ENCODE assay signal across 22 cellular contexts in genomic region chr2:164869420-164869772, GRCh38.
"Had no signal": no experiment of that assay in that cellular context is flagged by ENCODE, and none has a peak within 500 bp of the region (broad histone marks: within the 10 kb centered on the region; RNA-seq: fewer than 3 reads in every experiment).

No MANE protein-coding gene starts in this region.

- H3K9me3 ChIP-seq: heart left ventricle, left lung, lower lobe of right lung, pancreas, thoracic aorta, transverse colon had no signal

- H3K4me1 ChIP-seq: heart left ventricle, left lung, lower lobe of right lung, neural progenitor cell had no signal

- H3K27ac Mint-ChIP-seq: endodermal cell; natural killer cell treated with Interleukin-12 subunit alpha and Interleukin-12 subunit beta and Interleukin-15 and Interleukin-18, amount 100 ng/mL, for 72 hours; neural progenitor cell; stimulated activated effector memory CD8-positive, alpha-beta T cell treated with anti-CD3 and anti-CD28 coated beads, Interleukin-12 subunit alpha, Interleukin-12 subunit beta, amount 100 ng/mL, for 72 hours; stimulated activated naive CD8-positive, alpha-beta T cell treated with anti-CD3 and anti-CD28 coated beads, Interleukin-15, amount 100 ng/mL, for 72 hours had no signal

- H3K4me3 Mint-ChIP-seq: central memory CD8-positive, alpha-beta T cell; endodermal cell; natural killer cell treated with Interleukin-12 subunit alpha and Interleukin-12 subunit beta and Interleukin-15 and Interleukin-18, amount 100 ng/mL, for 72 hours; neural progenitor cell; stimulated activated effector memory CD8-positive, alpha-beta T cell treated with anti-CD3 and anti-CD28 coated beads, Interleukin-12 subunit alpha, Interleukin-12 subunit beta, amount 100 ng/mL, for 72 hours; stimulated activated naive CD8-positive, alpha-beta T cell treated with anti-CD3 and anti-CD28 coated beads, Interleukin-15, amount 100 ng/mL, for 72 hours had no signal

- H3K27me3 ChIP-seq: heart left ventricle, left lung, neural progenitor cell, pancreas, transverse colon had no signal

- DNase-seq: endodermal cell; foreskin melanocyte; heart left ventricle; hippocampal formation; left lung; lower lobe of right lung; mesenchymal stem cell; midbrain; occipital lobe; pancreas; right cardiac atrium; stimulated activated CD4-positive, alpha-beta T cell treated with anti-CD3 and anti-CD28 coated beads, Interleukin-4, amount 100 ng/mL, for 1 hour; stimulated activated CD8-positive, alpha-beta memory T cell treated with anti-CD3 and anti-CD28 coated beads, Interleukin-4, amount 100 ng/mL, for 48 hours; stimulated activated naive CD8-positive, alpha-beta T cell treated with anti-CD3 and anti-CD28 coated beads, Interleukin-15, amount 100 ng/mL, for 72 hours; substantia nigra; transverse colon had no signal

- H2AFZ ChIP-seq: neural progenitor cell had no signal

- H3K4me1 Mint-ChIP-seq: central memory CD8-positive, alpha-beta T cell; stimulated activated effector memory CD8-positive, alpha-beta T cell treated with anti-CD3 and anti-CD28 coated beads, Interleukin-12 subunit alpha, Interleukin-12 subunit beta, amount 100 ng/mL, for 72 hours; stimulated activated naive CD8-positive, alpha-beta T cell treated with anti-CD3 and anti-CD28 coated beads, Interleukin-15, amount 100 ng/mL, for 72 hours had no signal

- H3K4me3 ChIP-seq: heart left ventricle, left lung, lower lobe of right lung, neural progenitor cell, pancreas, thoracic aorta, transverse colon had no signal

- H3K27ac ChIP-seq: heart left ventricle, left lung, lower lobe of right lung, neural progenitor cell, pancreas, thoracic aorta, transverse colon had no signal

- H3K9me3 Mint-ChIP-seq: endodermal cell; natural killer cell treated with Interleukin-12 subunit alpha and Interleukin-12 subunit beta and Interleukin-15 and Interleukin-18, amount 100 ng/mL, for 72 hours; neural progenitor cell; stimulated activated naive CD8-positive, alpha-beta T cell treated with anti-CD3 and anti-CD28 coated beads, Interleukin-15, amount 100 ng/mL, for 72 hours had no signal

- ATAC-seq: heart left ventricle; left lung; lower lobe of right lung; natural killer cell treated with Interleukin-12 subunit alpha and Interleukin-12 subunit beta and Interleukin-15 and Interleukin-18, amount 100 ng/mL, for 72 hours; right cardiac atrium; stimulated activated effector memory CD8-positive, alpha-beta T cell treated with anti-CD3 and anti-CD28 coated beads, Interleukin-12 subunit alpha, Interleukin-12 subunit beta, amount 100 ng/mL, for 72 hours; stimulated activated naive CD8-positive, alpha-beta T cell treated with anti-CD3 and anti-CD28 coated beads, Interleukin-15, amount 100 ng/mL, for 72 hours had no signal

- H3K36me3 ChIP-seq: heart left ventricle, left lung, lower lobe of right lung, neural progenitor cell, pancreas, thoracic aorta, transverse colon had no signal

- H3K27me3 Mint-ChIP-seq: central memory CD8-positive, alpha-beta T cell; progenitor cell of endocrine pancreas; stimulated activated naive CD8-positive, alpha-beta T cell treated with anti-CD3 and anti-CD28 coated beads, Interleukin-15, amount 100 ng/mL, for 72 hours had no signal

- H3K9ac ChIP-seq: neural progenitor cell had no signal

- H3K36me3 Mint-ChIP-seq: natural killer cell treated with Interleukin-12 subunit alpha and Interleukin-12 subunit beta and Interleukin-15 and Interleukin-18, amount 100 ng/mL, for 72 hours; neural progenitor cell; stimulated activated effector memory CD8-positive, alpha-beta T cell treated with anti-CD3 and anti-CD28 coated beads, Interleukin-12 subunit alpha, Interleukin-12 subunit beta, amount 100 ng/mL, for 72 hours had no signal

- H3K4me2 ChIP-seq: neural progenitor cell had no signal
